ENCODE assay signal across 7 cellular contexts in the genomic region with DNA sequence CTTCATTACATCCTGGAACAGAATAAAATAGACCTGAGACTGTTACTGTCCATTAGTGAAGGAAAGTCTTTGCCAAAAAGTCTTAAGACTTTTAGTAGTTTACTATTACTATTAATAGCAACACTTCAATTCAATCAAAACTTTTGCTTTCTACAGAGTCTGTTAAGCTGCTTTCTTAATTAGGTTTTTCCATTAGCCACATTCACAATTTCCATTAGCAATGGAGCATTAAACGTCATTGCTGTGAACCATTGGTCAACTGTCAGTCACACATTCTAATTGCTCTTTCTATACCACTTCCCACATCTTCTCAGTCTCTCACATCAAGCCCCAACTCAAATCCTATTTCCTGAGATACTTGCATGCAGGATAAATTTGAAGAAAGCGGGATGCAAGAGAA.
"Had no signal": no experiment of that assay in that cellular context is flagged by ENCODE, and none has a peak within 500 bp of the region (broad histone marks: within the 10 kb centered on the region; RNA-seq: fewer than 3 reads in every experiment).

No MANE protein-coding gene starts in this region.

- FAIRE-seq: G401.6, GM12891, GM12892, GM18507, GM19239 had no signal

- DNase-seq: GDM1, GF-D8 had no signal
